18 cellular contexts compared by ENCODE assay signal in the genomic region with DNA sequence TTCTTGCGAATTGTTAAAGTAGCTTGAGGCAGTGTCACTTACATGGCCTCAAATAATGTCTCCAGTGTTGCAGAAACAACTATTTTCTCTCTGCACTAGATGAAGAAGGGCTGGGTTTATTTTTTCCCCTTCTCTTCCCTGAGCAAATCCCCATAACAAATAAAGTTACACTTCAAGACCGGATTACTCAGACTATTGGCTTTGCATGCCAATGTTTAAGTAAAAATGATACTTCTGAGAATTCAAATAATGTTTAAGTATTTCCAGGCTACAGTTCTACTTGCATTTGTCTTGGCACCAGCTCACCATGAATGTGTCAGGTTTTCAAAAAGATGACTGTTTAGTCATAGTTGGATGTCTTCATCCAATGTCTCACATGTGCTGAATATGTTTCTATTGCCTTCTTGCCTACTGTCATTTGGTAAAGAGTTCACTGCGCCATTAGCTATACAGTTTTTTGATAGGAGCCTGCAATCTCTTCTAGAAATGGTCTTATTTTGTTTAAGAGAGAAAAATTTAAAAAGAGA.
DNase-seq lines count a peak whose midpoint lies in the region; ATAC-seq and TF ChIP-seq lines count a peak whose summit lies in the region.
"Had no signal": no experiment of that assay in that cellular context is flagged by ENCODE, and none has a peak within 500 bp of the region (broad histone marks: within the 10 kb centered on the region; RNA-seq: fewer than 3 reads in every experiment).

No MANE protein-coding gene starts in this region.

- dilution Hi-C loops in mammary epithelial cell (cut with HindIII; ENCODE audit: low sequenced_read_pairs) = no loop called here

- CTCF ChIA-PET in activated CD4-positive, alpha-beta T cell treated with anti-CD3 and anti-CD28 coated beads for 36 hours (lab: Charles Lee) = interaction anchor here (0.6 to 0.7 kb wide), 2 partner anchors 85 to 160 kb away, joined by 3 read pairs; no protein-coding TSS in a partner anchor
- CTCF ChIA-PET in mammary epithelial cell (lab: Charles Lee; ENCODE audit: low non-redundant PET) = no interaction called here

- H3K4me1 ChIP-seq in mammary epithelial cell (ENCODE audit: insufficient read depth, low read length) = peaks cover 20% of the 10 kb centered on the region
- H3K4me1 ChIP-seq: BLaER1 treated with 17β-estradiol and CSF1 and Interleukin-3, amounts not matched to agents 10 nM and 100 nM had no signal

- no peak overlapping the region for H3K9ac ChIP-seq in mammary epithelial cell (ENCODE audit: insufficient read depth, low read length)
- H3K9ac ChIP-seq: BLaER1 treated with 17β-estradiol and CSF1 and Interleukin-3, amounts not matched to agents 10 nM and 100 nM had no signal

- no peak overlapping the region for H3K4me3 Mint-ChIP-seq in activated CD4-positive, alpha-beta T cell treated with anti-CD3 and anti-CD28 coated beads for 36 hours
- H3K4me3 Mint-ChIP-seq: HFFc6 had no signal

- no peak overlapping the region for H3K4me2 ChIP-seq in mammary epithelial cell (ENCODE audit: insufficient read depth, low read depth, low read length)
- H3K4me2 ChIP-seq: BLaER1 treated with 17β-estradiol and CSF1 and Interleukin-3, amounts not matched to agents 10 nM and 100 nM; PC-9 had no signal

- peaks cover 9% of the 10 kb centered on the region for H3K36me3 Mint-ChIP-seq in activated CD4-positive, alpha-beta T cell treated with anti-CD3 and anti-CD28 coated beads for 36 hours (ENCODE audit: low read depth)

- no peaks in the 10 kb centered on the region for H3K27me3 ChIP-seq in mammary epithelial cell (ENCODE audit: insufficient read depth, low read length)
- H3K27me3 ChIP-seq: BLaER1 treated with 17β-estradiol and CSF1 and Interleukin-3, amounts not matched to agents 10 nM and 100 nM had no signal

- no peaks in the 10 kb centered on the region for H3K36me3 ChIP-seq in mammary epithelial cell (ENCODE audit: insufficient read depth, low read length)
- H3K36me3 ChIP-seq: BLaER1 treated with 17β-estradiol and CSF1 and Interleukin-3, amounts not matched to agents 10 nM and 100 nM had no signal

- H3K27ac ChIP-seq in mammary epithelial cell (ENCODE audit: insufficient read depth, low read depth, low read length) = no peak overlapping the region
- H3K27ac ChIP-seq: BLaER1 treated with 17β-estradiol and CSF1 and Interleukin-3, amounts not matched to agents 10 nM and 100 nM; PC-9 had no signal

- H4K20me1 ChIP-seq in mammary epithelial cell (ENCODE audit: insufficient read depth, low read length) = no peaks in the 10 kb centered on the region
- H4K20me1 ChIP-seq: BLaER1 treated with 17β-estradiol and CSF1 and Interleukin-3, amounts not matched to agents 10 nM and 100 nM had no signal

- peaks cover 17% of the 10 kb centered on the region for H3K4me1 Mint-ChIP-seq in activated CD4-positive, alpha-beta T cell treated with anti-CD3 and anti-CD28 coated beads for 36 hours

- in situ Hi-C loops in mammary epithelial cell (cut with MboI; ENCODE audit: low sequenced_read_pairs in 2 of 2) = no loop called here

- no TSS peak for BruUV-seq in mammary epithelial cell (replicated peaks; lab: Mats Ljungman, UMichigan)

- WGBS in mammary epithelial cell (ENCODE audit: low coverage, missing lambda C conversion rate) = 51% methylated on average over 3 of the region's 3 CpGs

- no peak overlapping the region for H2AFZ ChIP-seq in mammary epithelial cell (ENCODE audit: low read depth, low read length)
- H2AFZ ChIP-seq: PC-9 had no signal

- no peaks in the 10 kb centered on the region for H3K79me2 ChIP-seq in mammary epithelial cell (ENCODE audit: insufficient read depth, low read length)

- POLR2A ChIA-PET in activated CD4-positive, alpha-beta T cell treated with anti-CD3 and anti-CD28 coated beads for 36 hours (lab: Charles Lee) = no interaction called here

- no peak overlapping the region for H3K4me3 ChIP-seq in mammary epithelial cell (replicated peaks in 1 of 3; ENCODE audit: insufficient read depth in 1 of 3, low read depth in 2 of 3, low read length in 3 of 3)
- H3K4me3 ChIP-seq: BLaER1 treated with 17β-estradiol and CSF1 and Interleukin-3, amounts not matched to agents 10 nM and 100 nM; K562; PC-9 had no signal

- DNase-seq in activated CD4-positive, alpha-beta T cell treated with anti-CD3 and anti-CD28 coated beads for 36 hours = no peak
- no peak for DNase-seq in activated CD4-positive, alpha-beta T cell treated with anti-CD3 and anti-CD28 coated beads, Interleukin-2, amount 50 U/mL, for 1 hour
- peak; percentile 32 for DNase-seq in HCEC 1CT
- DNase-seq in mammary epithelial cell = peak; percentile 47
- DNase-seq in iris pigment epithelial cell (ENCODE audit: low read depth) = peak; percentile 4
- DNase-seq in D341Med (ENCODE audit: low spot score) = no peak
- DNase-seq: EL, HFFc6, NCI-H1092 treated with DMSO at 0.1 percent for 48 hours, NCI-H1694, NCI-H2107, NCI-H446, PC-9 had no signal

- H3K9me3 ChIP-seq in mammary epithelial cell (replicated peaks; ENCODE audit: insufficient read depth, low read length) = peaks cover 3% of the 10 kb centered on the region

- intact Hi-C loops in activated CD4-positive, alpha-beta T cell treated with anti-CD3 and anti-CD28 coated beads for 36 hours (cut with DNase I, micrococcal nuclease) = no loop called here
- intact Hi-C loops in mammary epithelial cell (cut with micrococcal nuclease) = no loop called here

- peaks cover 5% of the 10 kb centered on the region for H3K27me3 Mint-ChIP-seq in activated CD4-positive, alpha-beta T cell treated with anti-CD3 and anti-CD28 coated beads for 36 hours

- peak overlapping the region; percentile 24 for H3K27ac Mint-ChIP-seq in activated CD4-positive, alpha-beta T cell treated with anti-CD3 and anti-CD28 coated beads for 36 hours
- H3K27ac Mint-ChIP-seq: HFFc6 had no signal

- peaks cover 15% of the 10 kb centered on the region for H3K9me3 Mint-ChIP-seq in activated CD4-positive, alpha-beta T cell treated with anti-CD3 and anti-CD28 coated beads for 36 hours (ENCODE audit: low read depth)

- ATAC-seq in activated CD4-positive, alpha-beta T cell treated with anti-CD3 and anti-CD28 coated beads for 36 hours = peak; percentile 78
- ATAC-seq in GM18520 (IDR thresholded peaks at IDR 0.05; ENCODE audit: unreplicated experiment) (no peak), GM21515 (IDR thresholded peaks at IDR 0.05; ENCODE audit: unreplicated experiment) (no peak)
- ATAC-seq: K562, Right ventricle myocardium inferior had no signal

- no peak for TF ChIP-seq CTCF in mammary epithelial cell (conservative IDR thresholded peaks at IDR 0.05 in 1 of 2, IDR thresholded peaks at IDR 0.05 in 1 of 2; ENCODE audit: extremely low read depth in 1 of 2, insufficient read depth in 1 of 2, low read depth in 1 of 2, low read length in 2 of 2)

Comparison
In these comparisons a context has a peak if more than half of its experiments do, and no peak if none do; other contexts are left out.
1. DNase-seq: peak in HCEC 1CT (single experiment), mammary epithelial cell (single experiment) and iris pigment epithelial cell (single experiment); none in activated CD4-positive, alpha-beta T cell treated with anti-CD3 and anti-CD28 coated beads for 36 hours (single experiment), activated CD4-positive, alpha-beta T cell treated with anti-CD3 and anti-CD28 coated beads, Interleukin-2, amount 50 U/mL, for 1 hour (single experiment) and D341Med (single experiment).